In the genomic region with DNA sequence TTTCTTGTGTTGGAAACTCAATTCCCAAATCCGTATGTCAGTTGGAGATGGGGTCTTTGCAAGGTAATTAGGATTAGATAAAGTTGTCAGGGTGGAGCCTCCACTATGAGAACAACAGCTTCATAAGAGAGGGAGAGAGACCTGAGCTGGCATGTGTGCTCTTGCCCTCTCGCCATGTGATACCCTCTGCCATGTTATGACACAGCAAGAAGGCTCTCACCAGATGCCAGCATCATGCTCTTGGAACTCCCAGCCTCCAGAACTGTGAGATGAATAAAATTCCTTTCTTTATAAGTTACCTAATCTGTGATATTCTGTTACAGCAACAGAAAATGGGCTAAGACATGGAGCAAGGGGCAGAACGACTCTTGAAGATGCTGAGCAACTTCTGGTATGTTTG, we compare ENCODE assay signal across 19 cellular contexts.
"Had no signal": no experiment of that assay in that cellular context is flagged by ENCODE, and none has a peak within 500 bp of the region (broad histone marks: within the 10 kb centered on the region; RNA-seq: fewer than 3 reads in every experiment).

No MANE protein-coding gene starts in this region.

- H3K4me1 Mint-ChIP-seq: activated CD4-positive, alpha-beta T cell treated with anti-CD3 and anti-CD28 coated beads for 36 hours; stimulated activated effector memory CD8-positive, alpha-beta T cell treated with anti-CD3 and anti-CD28 coated beads, Interleukin-12 subunit alpha, Interleukin-12 subunit beta, amount 100 ng/mL, for 72 hours; WTC11 had no signal

- H3K4me1 ChIP-seq: body of pancreas, gastroesophageal sphincter, pancreas, right lobe of liver, stomach, vagina had no signal

- H3K36me3 Mint-ChIP-seq: activated naive CD8-positive, alpha-beta T cell; stimulated activated effector memory CD8-positive, alpha-beta T cell treated with anti-CD3 and anti-CD28 coated beads, Interleukin-12 subunit alpha, Interleukin-12 subunit beta, amount 100 ng/mL, for 72 hours had no signal

- H3K4me3 Mint-ChIP-seq: activated CD4-positive, alpha-beta T cell treated with anti-CD3 and anti-CD28 coated beads for 36 hours; activated naive CD8-positive, alpha-beta T cell; effector memory CD8-positive, alpha-beta T cell; naive thymus-derived CD8-positive, alpha-beta T cell; stimulated activated effector memory CD8-positive, alpha-beta T cell treated with anti-CD3 and anti-CD28 coated beads, Interleukin-12 subunit alpha, Interleukin-12 subunit beta, amount 100 ng/mL, for 72 hours; WTC11 had no signal

- DNase-seq: activated CD4-positive, alpha-beta T cell treated with anti-CD3 and anti-CD28 coated beads for 36 hours; activated CD4-positive, alpha-beta T cell treated with anti-CD3 and anti-CD28 coated beads, Interleukin-2, amount 50 U/mL, for 48 hours; activated T-cell treated with anti-CD3 and anti-CD28 coated beads for 4 hours; body of pancreas; caudate nucleus; effector memory CD8-positive, alpha-beta T cell; heart right ventricle; mesenchymal stem cell; naive thymus-derived CD8-positive, alpha-beta T cell; pancreas; right lobe of liver; stimulated activated CD4-positive, alpha-beta T cell treated with anti-CD3 and anti-CD28 coated beads, Interleukin-4, amount 100 ng/mL, for 1 hour; stomach; trophoblast cell had no signal

- H3K27me3 Mint-ChIP-seq: activated naive CD8-positive, alpha-beta T cell had no signal

- ATAC-seq: activated CD4-positive, alpha-beta T cell treated with anti-CD3 and anti-CD28 coated beads for 36 hours; body of pancreas; effector memory CD8-positive, alpha-beta T cell; gastroesophageal sphincter; heart right ventricle; naive thymus-derived CD8-positive, alpha-beta T cell; pancreas; right lobe of liver; stimulated activated effector memory CD8-positive, alpha-beta T cell treated with anti-CD3 and anti-CD28 coated beads, Interleukin-12 subunit alpha, Interleukin-12 subunit beta, amount 100 ng/mL, for 72 hours; WTC11 had no signal

- H3K27ac ChIP-seq: body of pancreas, gastroesophageal sphincter, heart right ventricle, pancreas, right lobe of liver, stomach, vagina had no signal

- H3K27ac Mint-ChIP-seq: activated CD4-positive, alpha-beta T cell treated with anti-CD3 and anti-CD28 coated beads for 36 hours; activated naive CD8-positive, alpha-beta T cell; effector memory CD8-positive, alpha-beta T cell; naive thymus-derived CD8-positive, alpha-beta T cell; stimulated activated effector memory CD8-positive, alpha-beta T cell treated with anti-CD3 and anti-CD28 coated beads, Interleukin-12 subunit alpha, Interleukin-12 subunit beta, amount 100 ng/mL, for 72 hours; WTC11 had no signal

- H3K27me3 ChIP-seq: body of pancreas, gastroesophageal sphincter, heart right ventricle, pancreas, right lobe of liver, stomach, vagina had no signal
